7 cellular contexts compared by ENCODE assay signal in the genomic region with DNA sequence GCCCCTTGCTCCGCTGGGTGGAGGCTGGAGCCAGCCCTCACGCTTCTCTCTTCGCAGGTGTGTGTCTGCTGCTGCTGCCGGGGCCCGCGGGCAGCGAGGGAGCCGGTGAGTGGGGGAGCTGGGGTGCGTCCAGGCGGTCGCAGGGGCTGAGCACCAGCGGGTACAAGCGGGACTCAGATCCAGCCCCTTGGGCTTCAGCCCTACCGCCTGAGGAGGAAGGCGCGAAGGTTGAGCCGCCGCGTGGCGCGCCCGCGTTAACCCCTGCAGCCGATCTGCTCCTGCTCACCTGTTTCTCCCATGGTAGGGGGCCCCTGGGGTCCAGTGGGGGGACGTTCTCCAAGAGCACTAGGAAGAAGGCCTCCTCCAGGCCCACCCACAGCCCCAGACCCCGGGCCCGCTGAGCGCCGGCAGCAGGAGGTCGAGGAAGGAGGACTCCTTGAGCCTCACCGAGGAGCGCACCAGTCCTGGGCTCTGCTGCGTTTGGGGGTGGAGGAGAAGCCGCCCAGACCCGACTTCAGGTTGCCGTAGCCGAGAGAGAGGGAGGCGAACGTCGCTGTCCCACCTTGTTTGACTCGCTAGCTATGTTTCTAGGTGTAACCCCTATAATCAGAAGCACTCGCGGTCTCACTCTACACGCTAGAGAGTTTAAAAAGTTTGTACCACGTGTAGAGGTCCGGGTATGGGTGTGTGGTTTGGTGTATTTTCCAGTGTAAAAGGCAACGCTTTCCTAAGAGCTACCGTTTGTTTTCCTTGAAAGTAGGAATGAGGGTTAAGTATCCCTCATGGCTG. TPM values are rescaled to one million over a fixed set of nuclear protein-coding genes. Genes with fewer than 3 reads are reported as not detected.
A peak's percentile ranks its signal among the peaks of the same experiment; 100 is the strongest.
DNase-seq lines count a peak whose midpoint lies in the region; ATAC-seq, FAIRE-seq and TF ChIP-seq lines count a peak whose summit lies in the region.

No MANE protein-coding gene starts in this region.

- no peak for TF ChIP-seq EP300 in HepG2 (IDR thresholded peaks at IDR 0.05; ENCODE audit: low read depth in 2 of 2, low read length in 2 of 2)
- TF ChIP-seq EP300 in HepG2 (CRISPR knock-in tag; IDR thresholded peaks at IDR 0.05; ENCODE audit: borderline replicate concordance): 0 out of 2 replicates have a peak, but pooled peaks have one; percentile 16

- H3K9ac ChIP-seq in HepG2 (ENCODE audit: insufficient read depth, low read depth, low read length): peak overlapping the region; percentile 78

- H4K20me1 ChIP-seq in HepG2 (ENCODE audit: insufficient read depth, low read length): no peaks in the 10 kb centered on the region

- DNase-seq in HEK293T (ENCODE audit: extremely low spot score) (no peak), NCI-H1092 treated with DMSO at 0.1 percent for 48 hours (lab: John Stamatoyannopoulos, UW) (peak; percentile 71), brain microvascular endothelial cell (no peak), HepG2 (ENCODE audit: low spot score) (no peak), thoracic aorta (ENCODE audit: low spot score) (no peak), COLO829 (ENCODE audit: low spot score) (no peak)

- TF ChIP-seq CTCF in brain microvascular endothelial cell (IDR thresholded peaks at IDR 0.05; ENCODE audit: low read depth, low read length, missing control alignments): no peak
- no peak for TF ChIP-seq CTCF in HepG2 (CRISPR knock-in tag; IDR thresholded peaks at IDR 0.05)
- no peak for TF ChIP-seq CTCF in thoracic aorta (IDR thresholded peaks at IDR 0.05)

- H3K79me2 ChIP-seq in HepG2 (ENCODE audit: insufficient read depth, low read length): no peaks in the 10 kb centered on the region

- WGBS in HepG2 (ENCODE audit: low lambda C conversion rate): 85% methylated on average over 48 of the region's 48 CpGs

- CTCF ChIA-PET in HEK293T (lab: Yijun Ruan, JAX) (no interaction called here), HepG2 (lab: Yijun Ruan, JAX; ENCODE audit: low intra/inter-chr PET ratio, low total read pairs) (interaction anchor here (1.9 kb wide), 1 partner anchor 31 kb away, joined by 12 read pairs; no protein-coding TSS in a partner anchor)

- TF ChIP-seq POLR2A in HepG2 (IDR thresholded peaks at IDR 0.05; ENCODE audit: insufficient read depth in 1 of 2, low read depth in 2 of 2, low read length in 2 of 2): peak in 1 of 2 experiments; percentile 19; a peak in 1 of 4 replicates

- no peak overlapping the region for H2AFZ ChIP-seq in HepG2 (ENCODE audit: low read length)

- H3K4me2 ChIP-seq in HepG2 (ENCODE audit: low read depth, low read length): peak overlapping the region; percentile 97

- H3K27me3 ChIP-seq in brain microvascular endothelial cell (replicated peaks): peaks cover 11% of the 10 kb centered on the region
- peaks cover 0 to 32% of the 10 kb centered on the region in 2 experiments; a peak in 4 of 5 replicates for H3K27me3 ChIP-seq in HepG2 (ENCODE audit: control insufficient read depth in 1 of 2, insufficient read depth in 2 of 2, low read length in 2 of 2)
- H3K27me3 ChIP-seq in thoracic aorta (replicated peaks; ENCODE audit: insufficient read depth): peaks cover 10% of the 10 kb centered on the region

- peak overlapping the region; percentile 56 for H3K4me3 ChIP-seq in brain microvascular endothelial cell (ENCODE audit: low read depth, low read length)
- H3K4me3 ChIP-seq in HepG2 (replicated peaks in 1 of 3; ENCODE audit: insufficient read depth in 1 of 3, low read depth in 2 of 3, low read length in 3 of 3): peak overlapping the region; percentile 71 to 89 (median 79)
- H3K4me3 ChIP-seq in thoracic aorta: peak overlapping the region; percentile 78

- intact Hi-C loops in HepG2 (cut with micrococcal nuclease; ENCODE audit: unreplicated experiment): loop anchor here (1.0 to 10.0 kb wide), 3 partner anchors 31 to 320 kb away; partner anchors contain the start of gene G2E3

- H3K27ac ChIP-seq in brain microvascular endothelial cell (no peak overlapping the region), HepG2 (ENCODE audit: extremely low read length, insufficient read depth, low read length) (no peak overlapping the region), thoracic aorta (no peak overlapping the region)

- H3K36me3 ChIP-seq in brain microvascular endothelial cell (replicated peaks) (no peaks in the 10 kb centered on the region), HepG2 (replicated peaks in 1 of 2; ENCODE audit: control insufficient read depth in 1 of 2, insufficient read depth in 2 of 2, low read length in 2 of 2) (peaks cover 0 to 2% of the 10 kb centered on the region in 2 experiments; a peak in 1 of 5 replicates), thoracic aorta (no peaks in the 10 kb centered on the region)

- in situ Hi-C loops in brain microvascular endothelial cell (cut with HindIII; ENCODE audit: low pct_ligation_motif_present, low sequenced_read_pairs): no loop called here
- in situ Hi-C loops in HepG2 (cut with HindIII; ENCODE audit: extremely low pct_ligation_motif_present, low pct_unique_long_range_greater_than_20kb): no loop called here

- TF ChIP-seq RAD21 in HepG2 (CRISPR knock-in tag; IDR thresholded peaks at IDR 0.05): no peak

- no TSS peak for BruUV-seq in HepG2 (replicated peaks; lab: Mats Ljungman, UMichigan)

- H3K4me1 ChIP-seq in HepG2 (ENCODE audit: insufficient read depth, low read length) (peaks cover 29% of the 10 kb centered on the region), thoracic aorta (ENCODE audit: control insufficient read depth in 1 of 2, low read depth in 2 of 2) (peaks cover 15 to 19% of the 10 kb centered on the region in 2 donors)

- ATAC-seq in GM18858 (IDR thresholded peaks at IDR 0.05; ENCODE audit: unreplicated experiment): peak; percentile 9
- peak; percentile 0; the same call in 2 of the 3 replicates for ATAC-seq in HepG2
- ATAC-seq in thoracic aorta (ENCODE audit: insufficient number of reproducible peaks, low FRiP score, low read depth): no peak

- POLR2A ChIA-PET in HEK293T (lab: Yijun Ruan, JAX) (no interaction called here), HepG2 (lab: Yijun Ruan, JAX) (interaction anchor here (1.1 kb wide), 1 partner anchor 252 kb away, joined by 3 read pairs; no protein-coding TSS in a partner anchor)

- no peaks in the 10 kb centered on the region for H3K9me3 ChIP-seq in HepG2 (ENCODE audit: low read length)
- H3K9me3 ChIP-seq in thoracic aorta: no peaks in the 10 kb centered on the region

- no peak for FAIRE-seq in HepG2 (lab: Jason Lieb, UNC)

TF ChIP-seq in HEK293T, 16 proteins besides CTCF, POLR2A, EP300 and RAD21:
- TF ChIP-seq ARNT (IDR thresholded peaks at IDR 0.05): no peak
- TF ChIP-seq SP1 (IDR thresholded peaks at IDR 0.05): no peak
- peak; percentile 39 for TF ChIP-seq L3MBTL2 (conservative IDR thresholded peaks at IDR 0.05)
- no peak for TF ChIP-seq LEF1 (IDR thresholded peaks at IDR 0.05; ENCODE audit: borderline replicate concordance)
- no peak for TF ChIP-seq FOXM1 (IDR thresholded peaks at IDR 0.05; ENCODE audit: borderline replicate concordance)
- no peak for TF ChIP-seq FOXK2 (IDR thresholded peaks at IDR 0.05)
- TF ChIP-seq NFRKB (IDR thresholded peaks at IDR 0.05): no peak

TF ChIP-seq in HepG2, 621 proteins besides CTCF, POLR2A, EP300 and RAD21 (continues in another document):
- no peak for TF ChIP-seq HMGXB4 (CRISPR knock-in tag; IDR thresholded peaks at IDR 0.05; ENCODE audit: borderline replicate concordance in 1 of 2, low read depth in 1 of 2)
- no peak for TF ChIP-seq CREM (IDR thresholded peaks at IDR 0.05)
- peak; percentile 3; the same call in 1 of the 2 replicates for TF ChIP-seq CREM (CRISPR knock-in tag; IDR thresholded peaks at IDR 0.05)
- TF ChIP-seq SAFB2 (CRISPR knock-in tag; IDR thresholded peaks at IDR 0.05; ENCODE audit: borderline replicate concordance, low read depth): 0 out of 2 replicates have a peak, but pooled peaks have one; percentile 12
- TF ChIP-seq, protein P1, sequence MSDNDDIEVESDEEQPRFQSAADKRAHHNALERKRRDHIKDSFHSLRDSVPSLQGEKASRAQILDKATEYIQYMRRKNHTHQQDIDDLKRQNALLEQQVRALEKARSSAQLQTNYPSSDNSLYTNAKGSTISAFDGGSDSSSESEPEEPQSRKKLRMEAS (IDR thresholded peaks at IDR 0.05): no peak

RNA-seq across cellular contexts. Expression of gene COCH, which starts 0.8 kb away (rescaled TPM):
- total RNA-seq in HepG2 (2016; rRNA removed; fragmentation: Illumina TruSeq; extraction: Trizol) (46.1 and 79.3 TPM in 2 replicates), thoracic aorta (1 to 10 TPM; 1.5 to 9.9 TPM)
- total RNA-seq in HepG2 (2016; cell fraction: cytosol; rRNA removed; fragmentation: Illumina TruSeq; extraction: Trizol; ENCODE audit: low read depth): 42.7 and 44.5 TPM in 2 replicates
- total RNA-seq in HepG2 (2016; cell fraction: insoluble cytoplasmic fraction; rRNA removed; fragmentation: Illumina TruSeq; extraction: Trizol): 44.2 and 82.2 TPM in 2 replicates
- total RNA-seq in HepG2 (2016; cell fraction: membrane; rRNA removed; fragmentation: Illumina TruSeq; extraction: Trizol): 35.2 and 37.4 TPM in 2 replicates
- total RNA-seq in HepG2 (2016; cell fraction: nucleus; rRNA removed; fragmentation: Illumina TruSeq; extraction: Trizol): 75.5 and 83.2 TPM in 2 replicates
- 67.6 and 78.2 TPM in 2 replicates for polyA plus RNA-seq in HepG2 (2011; rRNA removed)
- polyA plus RNA-seq in HepG2 (2011; cell fraction: cytosol; rRNA removed): 46.8 and 61.9 TPM in 2 replicates
- polyA plus RNA-seq in HepG2 (2011; cell fraction: nucleus; rRNA removed): 41.4 and 44.4 TPM in 2 replicates
- 42.1 and 46.5 TPM in 2 replicates for polyA plus RNA-seq in HepG2 (2012)
- 14.6 and 14.7 TPM in 2 replicates for polyA plus RNA-seq in HepG2 (2016; cell fraction: cytosol; fragmentation: Illumina TruSeq; extraction: Trizol; ENCODE audit: low read depth)
- 44.3 and 45.7 TPM in 2 replicates for polyA plus RNA-seq in HepG2 (2016; cell fraction: insoluble cytoplasmic fraction; fragmentation: Illumina TruSeq; extraction: Trizol; ENCODE audit: low read depth)
- polyA plus RNA-seq in HepG2 (2016; cell fraction: membrane; fragmentation: Illumina TruSeq; extraction: Trizol; ENCODE audit: low read depth): 23.3 and 29.1 TPM in 2 replicates
- 110 and 111 TPM in 2 replicates for polyA plus RNA-seq in HepG2 (2016; cell fraction: nucleus; fragmentation: Illumina TruSeq; extraction: Trizol; ENCODE audit: insufficient read depth, low read depth)
- polyA minus RNA-seq in HepG2 (2011; rRNA and poly(A)+ RNA removed; ENCODE audit: low replicate concordance): 0.09 and 34.6 TPM in 2 replicates
- 40.3 and 42.4 TPM in 2 replicates for polyA minus RNA-seq in HepG2 (2011; cell fraction: cytosol; rRNA and poly(A)+ RNA removed)
- 33.0 and 38.3 TPM in 2 replicates for polyA minus RNA-seq in HepG2 (2011; cell fraction: nucleus; rRNA and poly(A)+ RNA removed)
